ENCODE assay signal across 15 cellular contexts in the genomic region with DNA sequence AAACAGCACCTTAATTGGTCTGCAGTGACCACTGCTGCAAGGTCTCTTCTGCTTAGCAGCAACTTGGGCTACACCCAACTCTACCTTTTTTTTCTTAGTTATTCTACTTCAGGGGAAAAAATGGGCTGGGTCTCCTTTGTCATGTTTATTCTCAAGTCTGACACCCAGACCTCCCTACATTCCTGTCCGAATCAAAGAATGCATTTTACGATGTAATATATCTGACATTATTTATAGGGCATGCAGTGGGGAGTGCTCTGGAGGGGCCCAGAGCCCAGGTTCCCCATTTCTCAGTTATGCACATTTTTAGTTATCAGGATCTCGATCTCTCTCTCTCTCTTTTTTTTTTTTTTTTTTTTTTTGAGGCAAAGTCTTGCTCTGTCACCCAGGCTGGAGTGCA. TPM values are rescaled to one million over a fixed set of nuclear protein-coding genes. Genes with fewer than 3 reads are reported as not detected.
"Had no signal": no experiment of that assay in that cellular context is flagged by ENCODE, and none has a peak within 500 bp of the region (broad histone marks: within the 10 kb centered on the region; RNA-seq: fewer than 3 reads in every experiment).

No MANE protein-coding gene starts in this region.

- H3K36me3 Mint-ChIP-seq: activated naive CD8-positive, alpha-beta T cell treated with anti-CD3 and anti-CD28 coated beads for 36 hours; brain; naive B cell; neural progenitor cell had no signal

- H3K9me3 Mint-ChIP-seq: activated naive CD8-positive, alpha-beta T cell treated with anti-CD3 and anti-CD28 coated beads for 36 hours; brain; naive B cell; neural progenitor cell had no signal

- H3K4me1 ChIP-seq: colonic mucosa, psoas muscle had no signal

- H3K4me1 Mint-ChIP-seq: naive B cell had no signal

- H3K36me3 ChIP-seq: colonic mucosa, neural progenitor cell had no signal

- H3K27me3 ChIP-seq: colonic mucosa, neural progenitor cell had no signal

- H3K27ac ChIP-seq: colonic mucosa, neural progenitor cell, psoas muscle had no signal

- H3K4me3 Mint-ChIP-seq: activated naive CD8-positive, alpha-beta T cell treated with anti-CD3 and anti-CD28 coated beads for 36 hours; brain; neural progenitor cell had no signal

- H3K4me3 ChIP-seq: colonic mucosa, lung, neural progenitor cell, psoas muscle had no signal

- DNase-seq: activated CD4-positive, alpha-beta T cell treated with anti-CD3 and anti-CD28 coated beads, Interleukin-2, amount 50 U/mL, for 1 hour; activated CD8-positive, alpha-beta memory T cell treated with anti-CD3 and anti-CD28 coated beads for 24 hours; activated naive CD8-positive, alpha-beta T cell treated with anti-CD3 and anti-CD28 coated beads for 36 hours; central memory CD4-positive, alpha-beta T cell; colonic mucosa; kidney glomerular epithelial cell; naive B cell; psoas muscle; stimulated activated CD4-positive, alpha-beta T cell treated with anti-CD3 and anti-CD28 coated beads, Interleukin-1b, Interleukin-23, amount 100 ng/mL, for 48 hours had no signal

- H3K9me3 ChIP-seq: colonic mucosa, psoas muscle had no signal

- H3K27me3 Mint-ChIP-seq: activated naive CD8-positive, alpha-beta T cell treated with anti-CD3 and anti-CD28 coated beads for 36 hours; brain had no signal

- H3K27ac Mint-ChIP-seq: activated naive CD8-positive, alpha-beta T cell treated with anti-CD3 and anti-CD28 coated beads for 36 hours; naive B cell; neural progenitor cell had no signal

RNA-seq across cellular contexts. Expression of gene OPTC, which starts 50.5 kb away (rescaled TPM):
- total RNA-seq: activated naive CD8-positive, alpha-beta T cell treated with anti-CD3 and anti-CD28 coated beads for 36 hours; colonic mucosa; esophagus mucosa; lung; osteocyte; psoas muscle; sciatic nerve had no signal
